Comparison of ENCODE assay signal across 1 cellular context in the genomic region with DNA sequence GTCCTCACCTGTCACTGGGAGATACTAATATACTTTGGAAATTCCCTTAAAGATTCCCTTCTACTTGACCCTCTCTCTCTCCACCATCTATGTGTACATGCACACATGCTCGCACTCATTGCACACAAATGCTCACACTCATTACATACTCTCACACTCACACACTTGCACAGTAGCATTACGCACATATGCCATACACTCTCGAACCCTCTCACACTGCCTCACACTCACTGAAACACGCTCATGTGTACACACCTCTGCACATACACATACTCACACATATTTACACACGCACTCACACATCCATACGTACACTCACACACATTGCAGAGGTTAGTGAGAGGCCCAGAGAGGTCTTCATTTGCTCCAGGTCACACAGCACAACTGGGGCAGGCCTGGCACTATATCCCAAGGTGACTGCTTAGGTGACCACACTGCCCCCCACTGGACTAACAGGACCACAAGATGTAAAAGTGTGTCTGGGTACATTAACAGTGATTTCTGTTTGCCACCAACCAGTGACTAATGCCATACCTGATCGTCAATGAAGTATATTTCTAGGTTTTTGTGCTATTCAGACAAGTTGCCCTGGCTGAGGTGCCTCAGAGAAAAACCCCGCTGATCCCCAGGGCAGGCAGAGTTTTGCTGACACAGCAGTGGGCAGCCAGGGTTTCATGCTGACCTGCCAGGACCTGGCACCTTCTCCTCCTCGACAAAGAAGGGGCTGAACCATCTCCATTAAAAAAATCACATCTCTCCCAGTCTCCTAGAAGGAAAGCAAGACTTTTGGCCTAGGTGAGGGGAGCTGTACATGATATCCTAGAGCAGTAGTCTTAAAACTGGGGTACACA.
TF ChIP-seq lines count a peak whose summit lies in the region.

No MANE protein-coding gene starts in this region.

TF ChIP-seq in HepG2, 621 proteins besides CTCF, POLR2A, EP300 and RAD21:
- TF ChIP-seq MAFF (IDR thresholded peaks at IDR 0.05; ENCODE audit: low read depth, low read length) (peak; percentile 65), MAFK (conservative IDR thresholded peaks at IDR 0.05 in 1 of 2, IDR thresholded peaks at IDR 0.05 in 1 of 2; ENCODE audit: low read length in 2 of 2) (peak; percentile 61 to 87), ZNF768 (CRISPR knock-in tag; IDR thresholded peaks at IDR 0.05) (peak; percentile 55; the same call in 1 of the 2 replicates)
- TF ChIP-seq, protein P1, sequence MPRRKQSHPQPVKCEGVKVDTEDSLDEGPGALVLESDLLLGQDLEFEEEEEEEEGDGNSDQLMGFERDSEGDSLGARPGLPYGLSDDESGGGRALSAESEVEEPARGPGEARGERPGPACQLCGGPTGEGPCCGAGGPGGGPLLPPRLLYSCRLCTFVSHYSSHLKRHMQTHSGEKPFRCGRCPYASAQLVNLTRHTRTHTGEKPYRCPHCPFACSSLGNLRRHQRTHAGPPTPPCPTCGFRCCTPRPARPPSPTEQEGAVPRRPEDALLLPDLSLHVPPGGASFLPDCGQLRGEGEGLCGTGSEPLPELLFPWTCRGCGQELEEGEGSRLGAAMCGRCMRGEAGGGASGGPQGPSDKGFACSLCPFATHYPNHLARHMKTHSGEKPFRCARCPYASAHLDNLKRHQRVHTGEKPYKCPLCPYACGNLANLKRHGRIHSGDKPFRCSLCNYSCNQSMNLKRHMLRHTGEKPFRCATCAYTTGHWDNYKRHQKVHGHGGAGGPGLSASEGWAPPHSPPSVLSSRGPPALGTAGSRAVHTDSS (CRISPR knock-in tag; conservative IDR thresholded peaks at IDR 0.05), result no peak
- TF ChIP-seq, protein P2, sequence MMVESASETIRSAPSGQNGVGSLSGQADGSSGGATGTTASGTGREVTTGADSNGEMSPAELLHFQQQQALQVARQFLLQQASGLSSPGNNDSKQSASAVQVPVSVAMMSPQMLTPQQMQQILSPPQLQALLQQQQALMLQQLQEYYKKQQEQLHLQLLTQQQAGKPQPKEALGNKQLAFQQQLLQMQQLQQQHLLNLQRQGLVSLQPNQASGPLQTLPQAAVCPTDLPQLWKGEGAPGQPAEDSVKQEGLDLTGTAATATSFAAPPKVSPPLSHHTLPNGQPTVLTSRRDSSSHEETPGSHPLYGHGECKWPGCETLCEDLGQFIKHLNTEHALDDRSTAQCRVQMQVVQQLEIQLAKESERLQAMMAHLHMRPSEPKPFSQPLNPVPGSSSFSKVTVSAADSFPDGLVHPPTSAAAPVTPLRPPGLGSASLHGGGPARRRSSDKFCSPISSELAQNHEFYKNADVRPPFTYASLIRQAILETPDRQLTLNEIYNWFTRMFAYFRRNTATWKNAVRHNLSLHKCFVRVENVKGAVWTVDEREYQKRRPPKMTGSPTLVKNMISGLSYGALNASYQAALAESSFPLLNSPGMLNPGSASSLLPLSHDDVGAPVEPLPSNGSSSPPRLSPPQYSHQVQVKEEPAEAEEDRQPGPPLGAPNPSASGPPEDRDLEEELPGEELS (CRISPR knock-in tag; IDR thresholded peaks at IDR 0.05), result no peak
